In genomic region chr16:2252806-2253148, GRCh38 we compare ENCODE assay signal across 1 cellular context.
A peak's percentile ranks its signal among the peaks of the same experiment; 100 is the strongest.
TF ChIP-seq lines count a peak whose summit lies in the region.

No MANE protein-coding gene starts in this region.

TF ChIP-seq in HEK293, 187 proteins besides CTCF, POLR2A, EP300 and RAD21 (continued from another document):
- TF ChIP-seq OSR2 (tag by site-specific recombination; IDR thresholded peaks at IDR 0.05), result no peak
- TF ChIP-seq ZBTB17 (tag by site-specific recombination; IDR thresholded peaks at IDR 0.05), result peak; percentile 41
- peak; percentile 92 for TF ChIP-seq ZNF600 (tag by site-specific recombination; IDR thresholded peaks at IDR 0.05)
- TF ChIP-seq IKZF3 (tag by site-specific recombination; IDR thresholded peaks at IDR 0.05), result 0 out of 2 replicates have a peak, but pooled peaks have one; percentile 29
- no peak for TF ChIP-seq ZBTB7A (tag by site-specific recombination; IDR thresholded peaks at IDR 0.05; ENCODE audit: low read depth)
- TF ChIP-seq ZFP41 (tag by site-specific recombination; IDR thresholded peaks at IDR 0.05; ENCODE audit: borderline replicate concordance), result no peak
- TF ChIP-seq BCL11B (tag by site-specific recombination; IDR thresholded peaks at IDR 0.05; ENCODE audit: low read depth), result no peak
- TF ChIP-seq ZNF48 (tag by site-specific recombination; IDR thresholded peaks at IDR 0.05), result no peak
- TF ChIP-seq ZBTB20 (tag by site-specific recombination; IDR thresholded peaks at IDR 0.05), result peak; percentile 17; the same call in 1 of the 2 replicates
- TF ChIP-seq PRDM4 (tag by site-specific recombination; IDR thresholded peaks at IDR 0.05), result no peak
- TF ChIP-seq BCL11A (tag by site-specific recombination; IDR thresholded peaks at IDR 0.05; ENCODE audit: low read depth), result 0 out of 2 replicates have a peak, but pooled peaks have one; percentile 53
- no peak for TF ChIP-seq ZNF596 (tag by site-specific recombination; IDR thresholded peaks at IDR 0.05)
- TF ChIP-seq ZNF16 (tag by site-specific recombination; IDR thresholded peaks at IDR 0.05; ENCODE audit: low read depth), result no peak
- peak; percentile 83 for TF ChIP-seq PRDM1 (tag by site-specific recombination; IDR thresholded peaks at IDR 0.05)
- TF ChIP-seq ZNF366 (tag by site-specific recombination; conservative IDR thresholded peaks at IDR 0.05), result peak; percentile 38; the same call in 1 of the 2 replicates
- TF ChIP-seq KLF8 (tag by site-specific recombination; IDR thresholded peaks at IDR 0.05), result 0 out of 2 replicates have a peak, but pooled peaks have one; percentile 11
TF ChIP-seq in HEK293: peak in this region for 8.
